9 cellular contexts compared by ENCODE assay signal in genomic region chr11:67274768-67275605, GRCh38. TPM values are rescaled to one million over a fixed set of nuclear protein-coding genes. Genes with fewer than 3 reads are reported as not detected.
A peak's percentile ranks its signal among the peaks of the same experiment; 100 is the strongest.
DNase-seq lines count a peak whose midpoint lies in the region; ATAC-seq and TF ChIP-seq lines count a peak whose summit lies in the region.
"Had no signal": no experiment of that assay in that cellular context is flagged by ENCODE, and none has a peak within 500 bp of the region (broad histone marks: within the 10 kb centered on the region; RNA-seq: fewer than 3 reads in every experiment).

No MANE protein-coding gene starts in this region.

- peaks cover 96% of the 10 kb centered on the region for H3K79me2 ChIP-seq in MM.1S (ENCODE audit: low read length)

- WGBS in liver: 65% methylated on average over 35 of the region's 35 CpGs

- H3K27ac Mint-ChIP-seq in activated naive CD8-positive, alpha-beta T cell treated with anti-CD3 and anti-CD28 coated beads, Interleukin-2, amount 10 ng/mL, durations not matched to agents 7 days and 5 days: peak overlapping the region; percentile 97

- no peaks in the 10 kb centered on the region for H3K27me3 ChIP-seq in MM.1S (replicated peaks; ENCODE audit: insufficient read depth, low read length)
- no peaks in the 10 kb centered on the region for H3K27me3 ChIP-seq in liver (ENCODE audit: control insufficient read depth in 4 of 4, insufficient read depth in 4 of 4, low read length in 3 of 4)
- no peaks in the 10 kb centered on the region for H3K27me3 ChIP-seq in stomach smooth muscle (ENCODE audit: control insufficient read depth in 1 of 2, insufficient read depth in 2 of 2, low read length in 2 of 2)

- TF ChIP-seq CTCF in MM.1S (IDR thresholded peaks at IDR 0.05; ENCODE audit: low read length): no peak
- no peak for TF ChIP-seq CTCF in liver (IDR thresholded peaks at IDR 0.05; ENCODE audit: low read depth, low read length, missing input control)

- no peaks in the 10 kb centered on the region for H3K9me3 Mint-ChIP-seq in activated naive CD8-positive, alpha-beta T cell treated with anti-CD3 and anti-CD28 coated beads, Interleukin-2, amount 10 ng/mL, durations not matched to agents 7 days and 5 days

- TF ChIP-seq RAD21 in liver (IDR thresholded peaks at IDR 0.05): no peak

- H4K20me1 ChIP-seq in MM.1S (ENCODE audit: insufficient read depth, low read length): peaks cover 35% of the 10 kb centered on the region

- H3K36me3 Mint-ChIP-seq in activated naive CD8-positive, alpha-beta T cell treated with anti-CD3 and anti-CD28 coated beads, Interleukin-2, amount 10 ng/mL, durations not matched to agents 7 days and 5 days: peaks cover 28% of the 10 kb centered on the region

- peaks cover 66% of the 10 kb centered on the region for H3K4me1 Mint-ChIP-seq in activated naive CD8-positive, alpha-beta T cell treated with anti-CD3 and anti-CD28 coated beads, Interleukin-2, amount 10 ng/mL, durations not matched to agents 7 days and 5 days

- H3K9me2 ChIP-seq in MM.1S (replicated peaks; ENCODE audit: insufficient read depth, low read length): no peaks in the 10 kb centered on the region

- peak overlapping the region; percentile 73 for H3K4me3 Mint-ChIP-seq in activated naive CD8-positive, alpha-beta T cell treated with anti-CD3 and anti-CD28 coated beads, Interleukin-2, amount 10 ng/mL, durations not matched to agents 7 days and 5 days

- ATAC-seq in activated naive CD8-positive, alpha-beta T cell treated with anti-CD3 and anti-CD28 coated beads, Interleukin-2, amount 10 ng/mL, durations not matched to agents 7 days and 5 days (ENCODE audit: low read depth): no peak
- ATAC-seq in GM19351 (IDR thresholded peaks at IDR 0.05; ENCODE audit: unreplicated experiment): no peak

- no peak overlapping the region for H2AFZ ChIP-seq in MM.1S (ENCODE audit: low read length)

- H3K36me3 ChIP-seq in MM.1S (replicated peaks; ENCODE audit: insufficient read depth, low read length): peaks cover 8% of the 10 kb centered on the region
- peaks cover 4 to 9% (median 7%) of the 10 kb centered on the region in 4 donors for H3K36me3 ChIP-seq in liver (ENCODE audit: control insufficient read depth in 4 of 4, insufficient read depth in 3 of 4, low read depth in 1 of 4, low read length in 3 of 4)
- peaks cover 8 to 16% of the 10 kb centered on the region in 2 donors for H3K36me3 ChIP-seq in stomach smooth muscle (ENCODE audit: control insufficient read depth in 2 of 2, insufficient read depth in 2 of 2, low read length in 2 of 2)

- H3K9me3 ChIP-seq in MM.1S (replicated peaks; ENCODE audit: insufficient read depth, low read length) (no peaks in the 10 kb centered on the region), liver (ENCODE audit: control insufficient read depth in 4 of 4, low read length in 3 of 4) (no peaks in the 10 kb centered on the region), stomach smooth muscle (ENCODE audit: control insufficient read depth in 2 of 2, low read length in 2 of 2) (no peaks in the 10 kb centered on the region)

- H3K27me3 Mint-ChIP-seq in activated naive CD8-positive, alpha-beta T cell treated with anti-CD3 and anti-CD28 coated beads, Interleukin-2, amount 10 ng/mL, durations not matched to agents 7 days and 5 days: no peaks in the 10 kb centered on the region

- H3K9ac ChIP-seq in MM.1S (ENCODE audit: low read length): no peak overlapping the region
- no peak overlapping the region for H3K9ac ChIP-seq in liver (ENCODE audit: low read depth in 1 of 2, low read length in 2 of 2)
- no peak overlapping the region for H3K9ac ChIP-seq in stomach smooth muscle (ENCODE audit: low read length in 2 of 2)

- POLR2A ChIA-PET in activated naive CD8-positive, alpha-beta T cell treated with anti-CD3 and anti-CD28 coated beads, Interleukin-2, amount 10 ng/mL, durations not matched to agents 7 days and 5 days (lab: Charles Lee): interaction anchor here (0.7 to 7.5 kb wide), 3 partner anchors 7 to 116 kb away, joined by 3 to 179 read pairs (median 64); partner anchors contain the start of genes ANKRD13D and GRK2

- peaks cover 75% of the 10 kb centered on the region for H3K4me1 ChIP-seq in MM.1S (ENCODE audit: low read length)
- peaks cover 10 to 71% (median 28%) of the 10 kb centered on the region in 4 donors for H3K4me1 ChIP-seq in liver (ENCODE audit: control insufficient read depth in 4 of 4, insufficient read depth in 4 of 4, low read length in 3 of 4)
- peaks cover 90% of the 10 kb centered on the region for H3K4me1 ChIP-seq in stomach smooth muscle (ENCODE audit: control insufficient read depth, insufficient read depth, low read length)

- DNase-seq in MM.1S: no peak
- DNase-seq in activated naive CD8-positive, alpha-beta T cell treated with anti-CD3 and anti-CD28 coated beads, Interleukin-2, amount 10 ng/mL, durations not matched to agents 7 days and 5 days: peak; percentile 35
- no peak for DNase-seq in NCI-H510A treated with DMSO at 0.1 percent for 48 hours (lab: John Stamatoyannopoulos, UW)
- no peak for DNase-seq in putamen (ENCODE audit: low spot score)
- DNase-seq in NCI-H146 (lab: John Stamatoyannopoulos, UW): no peak
- DNase-seq: NCI-H2171 had no signal

- H3F3A ChIP-seq in MM.1S (ENCODE audit: insufficient read depth, low read length): peaks cover 33% of the 10 kb centered on the region

- H3K27ac ChIP-seq in MM.1S (ENCODE audit: low read length): peak overlapping the region; percentile 92; the same call in 1 of the 2 replicates
- peak overlapping the region; percentile 43 to 67 for H3K27ac ChIP-seq in liver (ENCODE audit: low read depth in 1 of 2, low read length in 2 of 2)
- peak overlapping the region; percentile 62 for H3K27ac ChIP-seq in stomach smooth muscle (ENCODE audit: low read length)

- H3K4me3 ChIP-seq in MM.1S (ENCODE audit: low read length) (no peak overlapping the region), liver (ENCODE audit: low read depth in 1 of 3, low read length in 3 of 3) (no peak overlapping the region), stomach smooth muscle (ENCODE audit: low read length in 2 of 2) (peak overlapping the region in 1 of 2 donors; percentile 15)

- H3K4me2 ChIP-seq in MM.1S (ENCODE audit: low read depth, low read length): peak overlapping the region; percentile 68; the same call in 1 of the 2 replicates

TF ChIP-seq in liver, 16 proteins besides CTCF, POLR2A, EP300 and RAD21:
- no peak for TF ChIP-seq HNF4G (IDR thresholded peaks at IDR 0.05)
- TF ChIP-seq YY1 (IDR thresholded peaks at IDR 0.05): no peak
- no peak for TF ChIP-seq GABPA (IDR thresholded peaks at IDR 0.05 in 1 of 2, conservative IDR thresholded peaks at IDR 0.05 in 1 of 2)
- no peak for TF ChIP-seq ATF3 (IDR thresholded peaks at IDR 0.05)
- TF ChIP-seq EGR1 (IDR thresholded peaks at IDR 0.05; ENCODE audit: low read depth in 2 of 2): no peak
- TF ChIP-seq FOXA1 (IDR thresholded peaks at IDR 0.05): no peak
- TF ChIP-seq HNF4A (conservative IDR thresholded peaks at IDR 0.05): no peak
- TF ChIP-seq RXRA (IDR thresholded peaks at IDR 0.05): peak; percentile 73 to 84
- no peak for TF ChIP-seq JUND (IDR thresholded peaks at IDR 0.05)
- TF ChIP-seq NR2F2 (IDR thresholded peaks at IDR 0.05): peak; percentile 100
- TF ChIP-seq MAX (IDR thresholded peaks at IDR 0.05): peak; percentile 47
- no peak for TF ChIP-seq REST (IDR thresholded peaks at IDR 0.05)
- no peak for TF ChIP-seq TAF1 (conservative IDR thresholded peaks at IDR 0.05)

RNA-seq across cellular contexts. Expression of gene GRK2, which starts 8.7 kb away (rescaled TPM):
- 100 to 1,000 TPM; 325 to 341 TPM for total RNA-seq in activated naive CD8-positive, alpha-beta T cell treated with anti-CD3 and anti-CD28 coated beads, Interleukin-2, amount 10 ng/mL, durations not matched to agents 7 days and 5 days
- 10 to 100 TPM; 35.0 to 41.4 TPM for total RNA-seq in liver
- polyA plus RNA-seq in liver: 10 to 100 TPM; 13.4 to 28.4 TPM

RNA-seq across cellular contexts. Expression of gene ANKRD13D, which starts 14.1 kb away (rescaled TPM):
- total RNA-seq in activated naive CD8-positive, alpha-beta T cell treated with anti-CD3 and anti-CD28 coated beads, Interleukin-2, amount 10 ng/mL, durations not matched to agents 7 days and 5 days: 100 to 1,000 TPM; 185 to 207 TPM
- 10 to 100 TPM in 1 of 2 donors, 1 to 10 TPM in 1; 5.6 to 15.0 TPM for total RNA-seq in liver
- 1 to 10 TPM; 5.5 to 6.1 TPM for polyA plus RNA-seq in liver

RNA-seq across cellular contexts. Expression of gene SSH3, which starts 28.3 kb away (rescaled TPM):
- total RNA-seq in activated naive CD8-positive, alpha-beta T cell treated with anti-CD3 and anti-CD28 coated beads, Interleukin-2, amount 10 ng/mL, durations not matched to agents 7 days and 5 days: 10 to 100 TPM; 24.6 to 27.0 TPM
- total RNA-seq in liver: 10 to 100 TPM in 1 of 2 donors, 1 to 10 TPM in 1; 4.8 to 10.4 TPM
- polyA plus RNA-seq in liver: 1 to 10 TPM; 7.6 to 8.7 TPM

Comparison
In these comparisons a context has a peak if more than half of its experiments do, and no peak if none do; other contexts are left out.
1. RNA of gene GRK2, which starts 8.7 kb away (total RNA-seq): 325 to 341 TPM in activated naive CD8-positive, alpha-beta T cell treated with anti-CD3 and anti-CD28 coated beads, Interleukin-2, amount 10 ng/mL, durations not matched to agents 7 days and 5 days; 35.0 to 41.4 TPM in liver; every median in the first group is over 4 times any median in the second.
2. RNA of gene ANKRD13D, which starts 14.1 kb away (total RNA-seq): 185 to 207 TPM in activated naive CD8-positive, alpha-beta T cell treated with anti-CD3 and anti-CD28 coated beads, Interleukin-2, amount 10 ng/mL, durations not matched to agents 7 days and 5 days; 5.6 to 15.0 TPM in liver; every median in the first group is over 10 times any median in the second.
3. Peak in every context shown above with its lines, with median percentiles within 50 percentile points of each other: H3K27ac ChIP-seq.